8 cellular contexts compared by ENCODE assay signal in the genomic region with DNA sequence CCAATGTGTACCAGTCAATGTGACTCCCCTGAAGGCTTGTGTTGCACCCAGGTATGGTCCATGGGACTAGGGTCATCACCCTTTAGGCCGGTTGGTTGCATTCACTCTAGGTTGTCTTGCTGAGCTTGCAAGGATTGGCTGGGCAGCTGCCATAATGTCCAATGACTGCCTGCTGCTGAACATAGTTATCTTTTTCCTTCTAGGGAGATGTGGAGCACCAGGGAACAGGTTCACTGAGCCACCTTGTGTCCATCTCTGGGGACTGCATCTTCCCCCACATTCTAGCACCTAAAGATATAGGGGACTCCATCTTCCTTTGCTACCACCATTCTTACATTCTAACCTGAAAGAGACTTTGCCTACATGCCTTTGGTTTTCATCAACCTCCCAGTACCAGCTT.
A peak's percentile ranks its signal among the peaks of the same experiment; 100 is the strongest.
DNase-seq lines count a peak whose midpoint lies in the region; ATAC-seq and TF ChIP-seq lines count a peak whose summit lies in the region.

No MANE protein-coding gene starts in this region.

- peak; percentile 17; the same call in 1 of the 3 replicates for ATAC-seq in RWPE2 (ENCODE audit: low read depth)

- H3K27me3 Mint-ChIP-seq in immature natural killer cell (ENCODE audit: low read depth in 3 of 3): no peaks in the 10 kb centered on the region

- H3K27me3 ChIP-seq in HAP-1 (ENCODE audit: low read depth): peaks cover 2% of the 10 kb centered on the region; the same call in 1 of the 2 replicates
- H3K27me3 ChIP-seq in RWPE2 (ENCODE audit: insufficient read depth, poor library complexity, severe bottlenecking): no peaks in the 10 kb centered on the region

- peak overlapping the region in 4 of 6 donors; percentile 21 to 78 (median 47) for H3K27ac Mint-ChIP-seq in immature natural killer cell

- H3K27ac ChIP-seq in RWPE2 (ENCODE audit: poor library complexity, severe bottlenecking): peak overlapping the region; percentile 89

- H3K9me3 Mint-ChIP-seq in immature natural killer cell: peaks cover 0 to 2% (median 0%) of the 10 kb centered on the region in 6 donors

- H3K4me3 ChIP-seq in HAP-1 (no peak overlapping the region), RWPE2 (ENCODE audit: severe bottlenecking) (no peak overlapping the region)

- in situ Hi-C loops in HAP-1 (cut with MboI; ENCODE audit: low sequenced_read_pairs): no loop called here

- TF ChIP-seq CTCF in RWPE2 (IDR thresholded peaks at IDR 0.05; ENCODE audit: poor library complexity, severe bottlenecking): peak; percentile 60

- peak overlapping the region; percentile 12 to 49 (median 43) for H3K4me3 Mint-ChIP-seq in immature natural killer cell

- DNase-seq in DMS79 treated with DMSO at 0.1 percent for 48 hours (lab: John Stamatoyannopoulos, UW) (peak; percentile 13), DMS79 (lab: John Stamatoyannopoulos, UW) (no peak), HAP-1 (ENCODE audit: low spot score in 2 of 2) (peak; percentile 51 to 71), LHCN-M2 (ENCODE audit: low read depth) (peak; percentile 68), RWPE2 (ENCODE audit: low spot score) (no peak), amniotic epithelial cell (ENCODE audit: low read depth) (peak; percentile 64), immature natural killer cell (peak in 2 of 3 donors; percentile 24 to 31)
- peak; percentile 59 for DNase-seq in stimulated activated CD4-positive, alpha-beta T cell treated with anti-CD3 and anti-CD28 coated beads, Interleukin-15, amount 100 ng/mL, for 24 hours

- H3K4me1 ChIP-seq in HAP-1 (no peaks in the 10 kb centered on the region), RWPE2 (ENCODE audit: insufficient read depth, poor library complexity, severe bottlenecking) (peaks cover 19% of the 10 kb centered on the region)

- peaks cover 30 to 31% of the 10 kb centered on the region in 2 donors for H3K4me1 Mint-ChIP-seq in immature natural killer cell

- H3K36me3 ChIP-seq in HAP-1 (replicated peaks): no peaks in the 10 kb centered on the region
- no peaks in the 10 kb centered on the region for H3K36me3 ChIP-seq in RWPE2 (ENCODE audit: low read depth)

- H3K9me3 ChIP-seq in HAP-1 (no peaks in the 10 kb centered on the region), RWPE2 (ENCODE audit: severe bottlenecking) (no peaks in the 10 kb centered on the region)

- H3K36me3 Mint-ChIP-seq in immature natural killer cell: no peaks in the 10 kb centered on the region

Comparison
In these comparisons a context has a peak if more than half of its experiments do, and no peak if none do; other contexts are left out.
1. DNase-seq: peak in DMS79 treated with DMSO at 0.1 percent for 48 hours (single experiment), HAP-1 (2 of 2), LHCN-M2 (single experiment), amniotic epithelial cell (single experiment), immature natural killer cell (2 of 3) and stimulated activated CD4-positive, alpha-beta T cell treated with anti-CD3 and anti-CD28 coated beads, Interleukin-15, amount 100 ng/mL, for 24 hours (single experiment); none in DMS79 (single experiment) and RWPE2 (single experiment).